9 cellular contexts compared by ENCODE assay signal in genomic region chr13:51249767-51250741, GRCh38. TPM values are rescaled to one million over a fixed set of nuclear protein-coding genes. Genes with fewer than 3 reads are reported as not detected.
DNase-seq lines count a peak whose midpoint lies in the region; ATAC-seq, FAIRE-seq and TF ChIP-seq lines count a peak whose summit lies in the region.
"Had no signal": no experiment of that assay in that cellular context is flagged by ENCODE, and none has a peak within 500 bp of the region (broad histone marks: within the 10 kb centered on the region; RNA-seq: fewer than 3 reads in every experiment).

No MANE protein-coding gene starts in this region.

- TF ChIP-seq RAD21 in A549 (conservative IDR thresholded peaks at IDR 0.05 in 1 of 2, IDR thresholded peaks at IDR 0.05 in 1 of 2) (no peak), SK-N-SH (IDR thresholded peaks at IDR 0.05; ENCODE audit: low read length) (peak; percentile 40)

- no peaks in the 10 kb centered on the region for H4K20me1 ChIP-seq in SK-N-SH (ENCODE audit: insufficient read depth)
- H4K20me1 ChIP-seq in keratinocyte (ENCODE audit: control insufficient read depth, extremely low read depth, insufficient read depth, low read length), result no peaks in the 10 kb centered on the region

- peak in 1 of 2 experiments; percentile 52 for DNase-seq in A549 (ENCODE audit: low read depth in 1 of 2, low spot score in 1 of 2)
- DNase-seq in GM19239 (ENCODE audit: insufficient read length, low spot score), result peak; percentile 52
- peak; percentile 65 for DNase-seq in SK-N-SH
- no peak for DNase-seq in keratinocyte (ENCODE audit: low read depth, low spot score)
- DNase-seq in mesendoderm, result no peak
- DNase-seq in left ventricle myocardium superior, result no peak
- DNase-seq in CD4-positive, alpha-beta memory T cell, result no peak

- TF ChIP-seq EP300 in A549 (IDR thresholded peaks at IDR 0.05) (no peak), SK-N-SH (IDR thresholded peaks at IDR 0.05; ENCODE audit: borderline replicate concordance in 1 of 2, low read depth in 1 of 2, low read length in 1 of 2) (no peak)

- no peak overlapping the region for H2AK5ac ChIP-seq in mesendoderm (ENCODE audit: low read length)

- no peaks in the 10 kb centered on the region for H3K9me2 ChIP-seq in SK-N-SH

- H3K27me3 Mint-ChIP-seq in CD4-positive, alpha-beta memory T cell, result peaks cover 6 to 12% of the 10 kb centered on the region in 2 donors

- peaks cover 4% of the 10 kb centered on the region for H3F3A ChIP-seq in SK-N-SH (replicated peaks; ENCODE audit: insufficient read depth)

- H3K9ac ChIP-seq in SK-N-SH, result no peak overlapping the region
- H3K9ac ChIP-seq in keratinocyte (ENCODE audit: control insufficient read depth, extremely low read depth, insufficient read depth, low read length), result no peak overlapping the region
- no peak overlapping the region for H3K9ac ChIP-seq in mesendoderm (ENCODE audit: low read length)

- H2BK5ac ChIP-seq in mesendoderm (ENCODE audit: low read length), result no peak overlapping the region

- H2BK120ac ChIP-seq in mesendoderm (ENCODE audit: low read depth, low read length), result no peak overlapping the region

- H3K36me3 ChIP-seq in SK-N-SH (replicated peaks in 1 of 2; ENCODE audit: control insufficient read depth in 1 of 2, insufficient read depth in 2 of 2, low read length in 1 of 2) (no peaks in the 10 kb centered on the region), keratinocyte (ENCODE audit: control insufficient read depth in 2 of 2, extremely low read depth in 1 of 2, insufficient read depth in 2 of 2, low read length in 2 of 2) (no peaks in the 10 kb centered on the region), mesendoderm (ENCODE audit: control insufficient read depth, insufficient read depth, low read length) (no peaks in the 10 kb centered on the region)
- H3K36me3 ChIP-seq in CD4-positive, alpha-beta memory T cell (ENCODE audit: insufficient read depth, low read length), result no peaks in the 10 kb centered on the region
- H3K36me3 ChIP-seq: suprapubic skin had no signal

- dilution Hi-C loops in keratinocyte (cut with MboI; ENCODE audit: extremely low pct_ligation_motif_present, low sequenced_read_pairs), result no loop called here

- no peak overlapping the region for H4K8ac ChIP-seq in mesendoderm (ENCODE audit: low read depth, low read length)

- no peak overlapping the region for H3K18ac ChIP-seq in mesendoderm (ENCODE audit: low read length)

- no peaks in the 10 kb centered on the region for H3K79me1 ChIP-seq in mesendoderm (ENCODE audit: low read length)

- H3K9me3 Mint-ChIP-seq in CD4-positive, alpha-beta memory T cell, result no peaks in the 10 kb centered on the region

- intact Hi-C loops in left ventricle myocardium superior (cut with micrococcal nuclease), result no loop called here
- intact Hi-C loops in CD4-positive, alpha-beta memory T cell (cut with micrococcal nuclease), result no loop called here

- no peaks in the 10 kb centered on the region for H3K9me3 ChIP-seq in A549
- no peaks in the 10 kb centered on the region for H3K9me3 ChIP-seq in SK-N-SH
- no peaks in the 10 kb centered on the region for H3K9me3 ChIP-seq in keratinocyte (ENCODE audit: control insufficient read depth, low read depth, low read length)
- H3K9me3 ChIP-seq in CD4-positive, alpha-beta memory T cell (ENCODE audit: control insufficient read depth in 1 of 2, low read length in 2 of 2), result no peaks in the 10 kb centered on the region
- H3K9me3 ChIP-seq: suprapubic skin had no signal

- H3K4me3 Mint-ChIP-seq in CD4-positive, alpha-beta memory T cell, result no peak overlapping the region

- no peak overlapping the region for H3K4me3 ChIP-seq in A549
- H3K4me3 ChIP-seq in SK-N-SH (ENCODE audit: low read depth in 2 of 2, low read length in 1 of 2), result no peak overlapping the region
- H3K4me3 ChIP-seq in keratinocyte (ENCODE audit: control insufficient read depth in 2 of 3, extremely low read depth in 1 of 3, insufficient read depth in 2 of 3, low read depth in 1 of 3, low read length in 3 of 3), result no peak overlapping the region
- no peak overlapping the region for H3K4me3 ChIP-seq in mesendoderm (ENCODE audit: low read length)
- H3K4me3 ChIP-seq in CD4-positive, alpha-beta memory T cell (ENCODE audit: low read length in 2 of 2), result no peak overlapping the region
- H3K4me3 ChIP-seq: suprapubic skin had no signal

- H3K4me2 ChIP-seq in A549, result no peak overlapping the region
- no peak overlapping the region for H3K4me2 ChIP-seq in SK-N-SH
- no peak overlapping the region for H3K4me2 ChIP-seq in keratinocyte (ENCODE audit: control insufficient read depth, extremely low read depth, insufficient read depth, low read depth, low read length)
- no peak overlapping the region for H3K4me2 ChIP-seq in mesendoderm (ENCODE audit: low read length)

- no peak overlapping the region for H3K27ac ChIP-seq in A549
- H3K27ac ChIP-seq in SK-N-SH (ENCODE audit: low read depth in 2 of 2, low read length in 1 of 2), result no peak overlapping the region
- H3K27ac ChIP-seq in keratinocyte (ENCODE audit: control insufficient read depth, insufficient read depth, low read length), result no peak overlapping the region
- no peak overlapping the region for H3K27ac ChIP-seq in mesendoderm (ENCODE audit: low read depth, low read length)
- no peak overlapping the region for H3K27ac ChIP-seq in CD4-positive, alpha-beta memory T cell (ENCODE audit: low read depth, low read length)
- H3K27ac ChIP-seq: suprapubic skin had no signal

- CTCF ChIA-PET in A549 (lab: Yijun Ruan, JAX), result interaction anchor here (1.5 kb wide), 1 partner anchor 27 kb away, joined by 3 read pairs; the partner anchor contains the start of gene FAM124A
- CTCF ChIA-PET in SK-N-SH (lab: Yijun Ruan, JAX), result interaction anchor here (0.7 to 2.5 kb wide), 8 partner anchors 9 to 101 kb away, joined by 3 to 8 read pairs (median 3); no protein-coding TSS in a partner anchor
- CTCF ChIA-PET in CD4-positive, alpha-beta memory T cell (lab: Charles Lee; ENCODE audit: partially characterized antibody), result interaction anchor here (1.0 kb wide), 1 partner anchor 36 kb away, joined by 3 read pairs; no protein-coding TSS in a partner anchor

- ATAC-seq in A549 (peak in 1 of 2 experiments; percentile 79; a peak in 4 of 6 replicates), HG02981 (IDR thresholded peaks at IDR 0.05; ENCODE audit: unreplicated experiment) (no peak), left ventricle myocardium superior (no peak)

- no peaks in the 10 kb centered on the region for H3K4me1 Mint-ChIP-seq in CD4-positive, alpha-beta memory T cell

- WGBS in A549 (ENCODE audit: missing lambda C conversion rate), result 78% methylated on average over 4 of the region's 4 CpGs
- WGBS in SK-N-SH (ENCODE audit: low lambda C conversion rate), result 71% methylated on average over 4 of the region's 4 CpGs
- no CpG with 5 or more reads among the region's 4 CpGs for WGBS in mesendoderm (ENCODE audit: extremely low coverage, insufficient coverage, low lambda C conversion rate)

- H3K79me2 ChIP-seq in SK-N-SH (ENCODE audit: insufficient read depth) (no peaks in the 10 kb centered on the region), keratinocyte (ENCODE audit: control insufficient read depth, insufficient read depth, low read length) (no peaks in the 10 kb centered on the region), mesendoderm (ENCODE audit: control insufficient read depth, insufficient read depth, low read length) (no peaks in the 10 kb centered on the region)

- H3K27me3 ChIP-seq in SK-N-SH (ENCODE audit: insufficient read depth) (no peaks in the 10 kb centered on the region), keratinocyte (ENCODE audit: control insufficient read depth, extremely low read depth, insufficient read depth, low read length) (peaks cover 20% of the 10 kb centered on the region), mesendoderm (ENCODE audit: insufficient read depth, low read length, poor library complexity) (no peaks in the 10 kb centered on the region)
- H3K27me3 ChIP-seq in CD4-positive, alpha-beta memory T cell (ENCODE audit: insufficient read depth, low read length), result no peaks in the 10 kb centered on the region

- H2BK15ac ChIP-seq in mesendoderm (replicated peaks; ENCODE audit: low read depth), result no peak overlapping the region

- H3K27ac Mint-ChIP-seq in CD4-positive, alpha-beta memory T cell, result no peak overlapping the region

- TF ChIP-seq CTCF in A549 (IDR thresholded peaks at IDR 0.05) (0 out of 3 replicates have a peak, but pooled peaks have one; percentile 6), SK-N-SH (IDR thresholded peaks at IDR 0.05) (peak; percentile 56), keratinocyte (optimal IDR thresholded peaks at IDR 0.05 in 1 of 3, IDR thresholded peaks at IDR 0.05 in 1 of 3, conservative IDR thresholded peaks at IDR 0.05 in 1 of 3; ENCODE audit: extremely low read depth in 1 of 3, insufficient read depth in 2 of 3, low read length in 3 of 3) (peak; percentile 38 to 46 (median 38))

- FAIRE-seq in A549 (lab: Jason Lieb, UNC), result no peak
- FAIRE-seq in GM19239 (lab: Jason Lieb, UNC), result no peak
- no peak for FAIRE-seq in keratinocyte (lab: Jason Lieb, UNC)

- no peak overlapping the region for H3K23ac ChIP-seq in mesendoderm (ENCODE audit: low read length)

- H4K5ac ChIP-seq in mesendoderm (ENCODE audit: low read length), result no peak overlapping the region

- TF ChIP-seq POLR2A in A549 (IDR thresholded peaks at IDR 0.05; ENCODE audit: low read length), result no peak

- H3K4ac ChIP-seq in mesendoderm (ENCODE audit: low read depth, low read length), result no peak overlapping the region

- no peak overlapping the region for H3K56ac ChIP-seq in mesendoderm (ENCODE audit: low read length)

- no peaks in the 10 kb centered on the region for H3K9me1 ChIP-seq in keratinocyte (ENCODE audit: control insufficient read depth, extremely low read depth, insufficient read depth, low read length)

- H2AFZ ChIP-seq in SK-N-SH (ENCODE audit: low read depth) (no peak overlapping the region), keratinocyte (ENCODE audit: control insufficient read depth, low read length) (no peak overlapping the region)

- no peaks in the 10 kb centered on the region for H3K4me1 ChIP-seq in A549
- peaks cover 0 to 25% of the 10 kb centered on the region in 2 experiments; a peak in 2 of 4 replicates for H3K4me1 ChIP-seq in SK-N-SH (ENCODE audit: control insufficient read depth in 1 of 2, insufficient read depth in 2 of 2, low read depth in 1 of 2, low read length in 1 of 2)
- H3K4me1 ChIP-seq in keratinocyte (ENCODE audit: control insufficient read depth, extremely low read depth, insufficient read depth, low read length), result no peaks in the 10 kb centered on the region
- no peaks in the 10 kb centered on the region for H3K4me1 ChIP-seq in mesendoderm (ENCODE audit: control insufficient read depth, low read depth, low read length)
- no peaks in the 10 kb centered on the region for H3K4me1 ChIP-seq in CD4-positive, alpha-beta memory T cell (ENCODE audit: insufficient read depth, low read length)
- H3K4me1 ChIP-seq: suprapubic skin had no signal

- POLR2A ChIA-PET in A549 (lab: Yijun Ruan, JAX), result no interaction called here
- POLR2A ChIA-PET in SK-N-SH (lab: Yijun Ruan, JAX), result no interaction called here
- POLR2A ChIA-PET in CD4-positive, alpha-beta memory T cell (lab: Charles Lee; ENCODE audit: partially characterized antibody), result interaction anchor here (0.5 kb wide), 1 partner anchor 13 kb away, joined by 3 read pairs; no protein-coding TSS in a partner anchor

- H3K36me3 Mint-ChIP-seq in CD4-positive, alpha-beta memory T cell, result no peaks in the 10 kb centered on the region

RNA-seq across cellular contexts. Expression of gene FAM124A, which starts 27.9 kb away (rescaled TPM):
- 1.5 and 1.6 TPM in 2 replicates for polyA plus RNA-seq in A549 (2011; rRNA removed)
- polyA plus RNA-seq in A549 (2012; cell fraction: cytosol; rRNA removed), result 1.3 and 2.0 TPM in 2 replicates
- 1.3 and 1.4 TPM in 2 replicates for polyA plus RNA-seq in A549 (2012; cell fraction: nucleus; rRNA removed)
- 1.4 to 1.6 TPM (median 1.5 TPM) in 3 replicates for polyA plus RNA-seq in A549 (2017; fragmentation: RNase III; extraction: RNeasy Plus Mini Kit Qiagen cat#74134 plus additional on column Dnase treatment)
- 1.7 and 2.0 TPM in 2 replicates for polyA minus RNA-seq in A549 (2011; rRNA and poly(A)+ RNA removed)
- 1.5 and 2.0 TPM in 2 replicates for polyA plus RNA-seq in SK-N-SH (2012; rRNA removed)
- 1.3 and 1.6 TPM in 2 replicates for polyA plus RNA-seq in SK-N-SH (2012; cell fraction: cytosol; rRNA removed)
- 1.0 and 1.5 TPM in 2 replicates for polyA plus RNA-seq in SK-N-SH (2012; cell fraction: nucleus; rRNA removed)
- 0.03 to 0.10 TPM (median 0.05 TPM) in 3 replicates for polyA plus RNA-seq in keratinocyte
- polyA plus RNA-seq in keratinocyte (2011; ENCODE audit: low read depth), result not detected
- 0.08 and 0.09 TPM in 2 replicates for polyA plus RNA-seq in keratinocyte (2011; cell fraction: cytosol; rRNA removed)
- 0.08 and 0.21 TPM in 2 replicates for polyA plus RNA-seq in keratinocyte (2011; cell fraction: nucleus; rRNA removed)
- polyA plus RNA-seq in keratinocyte (2012; ENCODE audit: low replicate concordance), result 0.07 and 0.08 TPM in 2 replicates
- polyA minus RNA-seq in keratinocyte, result 0.16 TPM in 1 of 3 replicates, not detected in the others
- polyA minus RNA-seq in keratinocyte (2011; cell fraction: cytosol; rRNA and poly(A)+ RNA removed), result not detected
- polyA minus RNA-seq in keratinocyte (2011; cell fraction: nucleus; rRNA and poly(A)+ RNA removed), result 0.16 TPM in 1 of 2 replicates, not detected in the other
- 10.9 TPM for polyA plus RNA-seq in mesendoderm (2013, experiment 1 of 2)
- polyA plus RNA-seq in mesendoderm (2013, experiment 2 of 2), result 11.2 TPM
- total RNA-seq in left ventricle myocardium superior, result 14.9 TPM
- total RNA-seq in CD4-positive, alpha-beta memory T cell, result not detected
- not detected for polyA plus RNA-seq in CD4-positive, alpha-beta memory T cell

Comparison
In these comparisons a context has a peak if more than half of its experiments do, and no peak if none do; other contexts are left out.
1. DNase-seq: peak in GM19239 (single experiment) and SK-N-SH (single experiment); none in keratinocyte (single experiment), mesendoderm (single experiment), left ventricle myocardium superior (single experiment) and CD4-positive, alpha-beta memory T cell (0 of 5).
2. CTCF ChIP-seq: peak in every context shown above with its lines; median percentile 56 in SK-N-SH; 38 in keratinocyte; 6 in A549.
3. Of the 12 proteins assayed by ChIP-seq in both A549 and SK-N-SH: peak only in A549: none; only in SK-N-SH: RAD21; in both: CTCF; in neither: 10.